ENCODE assay signal across 22 cellular contexts in the genomic region with DNA sequence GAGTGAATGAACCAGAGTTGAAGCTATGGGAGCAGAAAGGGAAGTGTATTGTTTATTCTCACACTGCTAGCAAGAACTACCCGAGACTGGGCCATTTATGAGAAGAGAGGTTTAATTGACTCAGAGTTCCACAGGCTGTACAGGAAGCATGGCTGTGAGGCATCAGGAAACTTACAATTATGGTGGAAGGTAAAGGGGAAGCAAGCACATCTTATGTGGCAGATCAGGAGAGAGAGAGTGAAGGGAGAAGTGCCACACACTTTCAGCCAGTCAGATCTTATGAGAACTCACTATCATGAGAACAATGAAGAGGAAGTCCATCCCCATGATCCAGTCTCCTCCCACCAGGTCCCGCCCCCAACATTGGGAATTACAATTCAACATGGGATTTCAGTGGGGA.
DNase-seq lines count a peak whose midpoint lies in the region; ATAC-seq, FAIRE-seq and TF ChIP-seq lines count a peak whose summit lies in the region.
"Had no signal": no experiment of that assay in that cellular context is flagged by ENCODE, and none has a peak within 500 bp of the region (broad histone marks: within the 10 kb centered on the region; RNA-seq: fewer than 3 reads in every experiment).

No MANE protein-coding gene starts in this region.

- H2AK5ac ChIP-seq in mesenchymal stem cell (ENCODE audit: low read length, severe bottlenecking), result no peak overlapping the region

- no peak overlapping the region for H2AFZ ChIP-seq in mesenchymal stem cell (ENCODE audit: low read depth, low read length)
- H2AFZ ChIP-seq: GM23338 had no signal

- H3K79me1 ChIP-seq in mesenchymal stem cell (replicated peaks; ENCODE audit: low read length, poor library complexity, severe bottlenecking), result no peaks in the 10 kb centered on the region

- WGBS in esophagus squamous epithelium, 2 donors, result 64 to 77% methylated on average over 2 of the region's 2 CpGs
- 19% methylated on average over 1 of the region's 2 CpGs for WGBS in mesenchymal stem cell

- no peak for FAIRE-seq in kidney (lab: Jason Lieb, UNC)
- FAIRE-seq: RCC 7860 had no signal

- intact Hi-C loops in esophagus squamous epithelium (cut with DNase I), result no loop called here
- intact Hi-C loops in kidney (cut with DNase I), result no loop called here
- intact Hi-C loops in gastrocnemius medialis (cut with DNase I; ENCODE audit: low total_unique reads), result no loop called here

- H2BK15ac ChIP-seq in mesenchymal stem cell (ENCODE audit: low read depth, poor library complexity, severe bottlenecking), result no peak overlapping the region

- H3K4me1 ChIP-seq in esophagus squamous epithelium (no peaks in the 10 kb centered on the region), kidney (ENCODE audit: control insufficient read depth in 1 of 2, insufficient read depth in 1 of 2, low read depth in 1 of 2, low read length in 2 of 2) (no peaks in the 10 kb centered on the region), mesenchymal stem cell (ENCODE audit: control insufficient read depth, insufficient read depth, low read depth, low read length) (no peaks in the 10 kb centered on the region), gastrocnemius medialis (no peaks in the 10 kb centered on the region)

- H3K4me2 ChIP-seq in mesenchymal stem cell (ENCODE audit: low read length, poor library complexity, severe bottlenecking), result no peak overlapping the region
- H3K4me2 ChIP-seq: GM23338 had no signal

- no peak overlapping the region for H3K4me3 ChIP-seq in esophagus squamous epithelium
- no peak overlapping the region for H3K4me3 ChIP-seq in kidney (ENCODE audit: low read length in 2 of 2)
- no peak overlapping the region for H3K4me3 ChIP-seq in mesenchymal stem cell (ENCODE audit: insufficient read depth in 1 of 2, low read depth in 1 of 2, low read length in 2 of 2)
- H3K4me3 ChIP-seq in gastrocnemius medialis, result no peak overlapping the region
- H3K4me3 ChIP-seq: GM23338, SK-N-MC had no signal

- no peak overlapping the region for H3K14ac ChIP-seq in mesenchymal stem cell (ENCODE audit: low read length in 2 of 2)

- no peak overlapping the region for H3K4ac ChIP-seq in mesenchymal stem cell (ENCODE audit: low read depth in 1 of 2, low read length in 2 of 2)

- H4K91ac ChIP-seq in mesenchymal stem cell (ENCODE audit: low read length), result no peak overlapping the region

- TF ChIP-seq CTCF in esophagus squamous epithelium (IDR thresholded peaks at IDR 0.05), result no peak
- TF ChIP-seq CTCF in kidney (IDR thresholded peaks at IDR 0.05; ENCODE audit: borderline replicate concordance, extremely low read depth, insufficient read depth), result no peak
- TF ChIP-seq CTCF in gastrocnemius medialis (IDR thresholded peaks at IDR 0.05 in 4 of 5, conservative IDR thresholded peaks at IDR 0.05 in 1 of 5), result no peak

- no peak overlapping the region for H2BK5ac ChIP-seq in mesenchymal stem cell (ENCODE audit: low read depth, low read length, poor library complexity, severe bottlenecking)

- ATAC-seq in gastrocnemius medialis, result no peak
- ATAC-seq: GM23338, T-helper 17 cell had no signal

- no peak overlapping the region for H4K8ac ChIP-seq in mesenchymal stem cell (ENCODE audit: low read length)

- H3K27ac ChIP-seq in esophagus squamous epithelium (no peak overlapping the region), kidney (ENCODE audit: low read depth in 2 of 2, low read length in 2 of 2) (no peak overlapping the region), mesenchymal stem cell (ENCODE audit: low read length, poor library complexity, severe bottlenecking) (no peak overlapping the region), gastrocnemius medialis (no peak overlapping the region)
- H3K27ac ChIP-seq: SK-N-MC had no signal

- peak; percentile 16 for DNase-seq in HT1080 (ENCODE audit: low read depth)
- peak; percentile 46 for DNase-seq in MV-4-11 (lab: John Stamatoyannopoulos, UW)
- DNase-seq in SKM-1 treated with dmso at 0.1 percent for 144 hours (lab: John Stamatoyannopoulos, UW; ENCODE audit: unreplicated experiment), result peak; percentile 62
- DNase-seq in esophagus squamous epithelium (lab: John Stamatoyannopoulos, UW), result no peak
- no peak for DNase-seq in kidney
- DNase-seq in mesenchymal stem cell, result no peak
- no peak for DNase-seq in gastrocnemius medialis
- DNase-seq: CD4-positive, alpha-beta T cell; DMS53; H9; Karpas-422; NCI-H1048; NCI-H1417; NCI-H1694; NCI-H2029 treated with DMSO at 0.1 percent for 48 hours; NCI-H446 treated with DMSO at 0.1 percent for 48 hours; NCI-H526 treated with DMSO at 0.1 percent for 48 hours; SIG-M5; T-helper 17 cell had no signal

- H2BK120ac ChIP-seq in mesenchymal stem cell (ENCODE audit: low read depth, low read length), result no peak overlapping the region

- H3K9me3 ChIP-seq in esophagus squamous epithelium, result peaks cover 0 to 4% (median 0%) of the 10 kb centered on the region in 3 donors
- no peaks in the 10 kb centered on the region for H3K9me3 ChIP-seq in kidney (ENCODE audit: control insufficient read depth in 1 of 2, low read length in 2 of 2)
- no peaks in the 10 kb centered on the region for H3K9me3 ChIP-seq in mesenchymal stem cell (ENCODE audit: control insufficient read depth, low read length)
- H3K9me3 ChIP-seq in gastrocnemius medialis, result no peaks in the 10 kb centered on the region

- TF ChIP-seq POLR2A in esophagus squamous epithelium (IDR thresholded peaks at IDR 0.05) (no peak), gastrocnemius medialis (IDR thresholded peaks at IDR 0.05) (no peak)

- H3K27me3 ChIP-seq in esophagus squamous epithelium (no peaks in the 10 kb centered on the region), mesenchymal stem cell (ENCODE audit: control insufficient read depth in 1 of 2, insufficient read depth in 1 of 2, low read length in 2 of 2) (no peaks in the 10 kb centered on the region), gastrocnemius medialis (no peaks in the 10 kb centered on the region)

- no peak overlapping the region for H3K18ac ChIP-seq in mesenchymal stem cell (ENCODE audit: low read depth in 1 of 2, low read length in 2 of 2)

- no peaks in the 10 kb centered on the region for H3K36me3 ChIP-seq in esophagus squamous epithelium
- H3K36me3 ChIP-seq in kidney (ENCODE audit: control insufficient read depth in 1 of 2, insufficient read depth in 2 of 2, low read length in 2 of 2), result no peaks in the 10 kb centered on the region
- H3K36me3 ChIP-seq in mesenchymal stem cell (ENCODE audit: control insufficient read depth in 1 of 2, insufficient read depth in 2 of 2, low read depth in 1 of 2, low read length in 2 of 2), result no peaks in the 10 kb centered on the region
- no peaks in the 10 kb centered on the region for H3K36me3 ChIP-seq in gastrocnemius medialis

- H3K23ac ChIP-seq in mesenchymal stem cell (ENCODE audit: low read length in 2 of 2), result no peak overlapping the region

- in situ Hi-C loops in gastrocnemius medialis (cut with MboI; ENCODE audit: low sequenced_read_pairs in 4 of 4), result no loop called here

- H3K9ac ChIP-seq in kidney (ENCODE audit: low read length in 2 of 2), result no peak overlapping the region
- no peak overlapping the region for H3K9ac ChIP-seq in mesenchymal stem cell (ENCODE audit: low read length)

- H2BK12ac ChIP-seq in mesenchymal stem cell (ENCODE audit: low read length in 2 of 2), result no peak overlapping the region

Comparison
In these comparisons a context has a peak if more than half of its experiments do, and no peak if none do; other contexts are left out.
1. DNase-seq: peak in HT1080 (single experiment), MV-4-11 (single experiment) and SKM-1 treated with dmso at 0.1 percent for 144 hours (single experiment); none in esophagus squamous epithelium (single experiment), kidney (single experiment), mesenchymal stem cell (single experiment) and gastrocnemius medialis (0 of 2).